ENCODE assay signal across 2 cellular contexts in genomic region chr2:238425505-238425978, GRCh38.
TF ChIP-seq lines count a peak whose summit lies in the region.

No MANE protein-coding gene starts in this region.

TF ChIP-seq in SK-N-SH, 30 proteins besides CTCF, POLR2A, EP300 and RAD21 (continued from another document):
- no peak for TF ChIP-seq FOXM1 (IDR thresholded peaks at IDR 0.05; ENCODE audit: low read depth)
TF ChIP-seq in SK-N-SH: peak in this region for 0.

TF ChIP-seq in SK-N-SH treated with all-trans-retinoic acid at 6 μM for 48 hours, 23 proteins besides CTCF, POLR2A, EP300 and RAD21 (continued from another document):
- TF ChIP-seq, protein P1, sequence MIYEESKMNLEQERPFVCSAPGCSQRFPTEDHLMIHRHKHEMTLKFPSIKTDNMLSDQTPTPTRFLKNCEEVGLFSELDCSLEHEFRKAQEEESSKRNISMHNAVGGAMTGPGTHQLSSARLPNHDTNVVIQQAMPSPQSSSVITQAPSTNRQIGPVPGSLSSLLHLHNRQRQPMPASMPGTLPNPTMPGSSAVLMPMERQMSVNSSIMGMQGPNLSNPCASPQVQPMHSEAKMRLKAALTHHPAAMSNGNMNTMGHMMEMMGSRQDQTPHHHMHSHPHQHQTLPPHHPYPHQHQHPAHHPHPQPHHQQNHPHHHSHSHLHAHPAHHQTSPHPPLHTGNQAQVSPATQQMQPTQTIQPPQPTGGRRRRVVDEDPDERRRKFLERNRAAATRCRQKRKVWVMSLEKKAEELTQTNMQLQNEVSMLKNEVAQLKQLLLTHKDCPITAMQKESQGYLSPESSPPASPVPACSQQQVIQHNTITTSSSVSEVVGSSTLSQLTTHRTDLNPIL (CRISPR knock-in tag; IDR thresholded peaks at IDR 0.05; ENCODE audit: low read depth), result no peak
- TF ChIP-seq ZFP30 (CRISPR knock-in tag; IDR thresholded peaks at IDR 0.05) (no peak), ZNF565 (CRISPR knock-in tag; conservative IDR thresholded peaks at IDR 0.05; ENCODE audit: low read depth) (no peak), ARNTL (CRISPR knock-in tag; IDR thresholded peaks at IDR 0.05; ENCODE audit: borderline replicate concordance, low read depth) (no peak), CSDC2 (CRISPR knock-in tag; IDR thresholded peaks at IDR 0.05) (no peak), TSHZ2 (CRISPR knock-in tag; IDR thresholded peaks at IDR 0.05) (no peak)
